16 cellular contexts compared by ENCODE assay signal in the genomic region with DNA sequence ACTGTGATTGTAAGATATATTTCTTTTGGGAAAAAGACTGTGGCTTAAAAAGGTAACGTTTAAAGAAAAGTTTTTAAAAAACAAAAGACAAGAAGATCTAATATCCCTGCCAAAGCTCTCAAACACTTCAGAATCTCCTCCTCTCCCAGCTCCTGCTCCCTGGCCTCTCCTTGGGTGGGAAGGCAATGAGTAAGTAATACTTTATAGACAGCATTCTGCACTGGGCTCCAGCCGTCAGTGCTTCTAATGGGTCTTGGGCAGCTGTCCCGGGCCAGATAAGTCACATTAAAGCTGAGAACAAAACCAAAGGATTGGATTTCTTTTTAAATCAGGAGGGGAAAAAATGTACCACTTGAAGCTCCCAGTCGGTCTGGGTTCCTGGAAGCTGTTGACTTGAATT.
DNase-seq lines count a peak whose midpoint lies in the region; ATAC-seq and TF ChIP-seq lines count a peak whose summit lies in the region.
"Had no signal": no experiment of that assay in that cellular context is flagged by ENCODE, and none has a peak within 500 bp of the region (broad histone marks: within the 10 kb centered on the region; RNA-seq: fewer than 3 reads in every experiment).

No MANE protein-coding gene starts in this region.

- H3K36me3 ChIP-seq in upper lobe of right lung: no peaks in the 10 kb centered on the region

- H3K4me3 Mint-ChIP-seq in activated naive CD8-positive, alpha-beta T cell: no peak overlapping the region
- H3K4me3 Mint-ChIP-seq in activated naive CD8-positive, alpha-beta T cell treated with anti-CD3 and anti-CD28 coated beads for 36 hours: no peak overlapping the region
- H3K4me3 Mint-ChIP-seq: natural killer cell treated with Interleukin-12 subunit alpha and Interleukin-12 subunit beta and Interleukin-15 and Interleukin-18, amount 100 ng/mL, for 72 hours; WTC11 had no signal

- no peaks in the 10 kb centered on the region for H3K9me3 ChIP-seq in upper lobe of right lung

- H3K27me3 Mint-ChIP-seq in activated naive CD8-positive, alpha-beta T cell: peaks cover 11% of the 10 kb centered on the region
- peaks cover 50% of the 10 kb centered on the region for H3K27me3 Mint-ChIP-seq in activated naive CD8-positive, alpha-beta T cell treated with anti-CD3 and anti-CD28 coated beads for 36 hours

- H3K4me3 ChIP-seq in choroid plexus epithelial cell (ENCODE audit: low read depth, low read length) (no peak overlapping the region), upper lobe of right lung (no peak overlapping the region)

- peaks cover 9% of the 10 kb centered on the region for H3K4me1 ChIP-seq in upper lobe of right lung

- H3K27ac Mint-ChIP-seq in activated naive CD8-positive, alpha-beta T cell: peak overlapping the region; percentile 16
- H3K27ac Mint-ChIP-seq in activated naive CD8-positive, alpha-beta T cell treated with anti-CD3 and anti-CD28 coated beads for 36 hours: no peak overlapping the region
- H3K27ac Mint-ChIP-seq: natural killer cell treated with Interleukin-12 subunit alpha and Interleukin-12 subunit beta and Interleukin-15 and Interleukin-18, amount 100 ng/mL, for 72 hours; WTC11 had no signal

- DNase-seq in activated naive CD8-positive, alpha-beta T cell treated with anti-CD3 and anti-CD28 coated beads for 36 hours: no peak
- DNase-seq in choroid plexus epithelial cell (ENCODE audit: low read depth): peak; percentile 11
- peak; percentile 25 for DNase-seq in upper lobe of right lung
- DNase-seq in NCI-H187 (lab: John Stamatoyannopoulos, UW): no peak
- no peak for DNase-seq in NCI-H748 treated with DMSO at 0.1 percent for 48 hours (lab: John Stamatoyannopoulos, UW)
- DNase-seq: GDM1; hippocampal formation; NCI-H146; NCI-H524; stimulated activated naive CD8-positive, alpha-beta T cell treated with anti-CD3 and anti-CD28 coated beads, Interleukin-15, Interleukin-2, amounts not matched to agents 100 U/mL and 50 U/mL, for 24 hours had no signal

- TF ChIP-seq CTCF in choroid plexus epithelial cell (conservative IDR thresholded peaks at IDR 0.05; ENCODE audit: low read depth, low read length) (no peak), upper lobe of right lung (IDR thresholded peaks at IDR 0.05) (no peak)

- no peaks in the 10 kb centered on the region for H3K36me3 Mint-ChIP-seq in activated naive CD8-positive, alpha-beta T cell
- no peaks in the 10 kb centered on the region for H3K36me3 Mint-ChIP-seq in activated naive CD8-positive, alpha-beta T cell treated with anti-CD3 and anti-CD28 coated beads for 36 hours
- H3K36me3 Mint-ChIP-seq: natural killer cell treated with Interleukin-12 subunit alpha and Interleukin-12 subunit beta and Interleukin-15 and Interleukin-18, amount 100 ng/mL, for 72 hours; WTC11 had no signal

- ATAC-seq in HG02588 (IDR thresholded peaks at IDR 0.05; ENCODE audit: unreplicated experiment) (peak; percentile 1), upper lobe of right lung (no peak), GM21737 (IDR thresholded peaks at IDR 0.05; ENCODE audit: unreplicated experiment) (no peak)
- ATAC-seq: natural killer cell treated with Interleukin-12 subunit alpha and Interleukin-12 subunit beta and Interleukin-15 and Interleukin-18, amount 100 ng/mL, for 72 hours; Panc1; stimulated activated naive CD8-positive, alpha-beta T cell treated with anti-CD3 and anti-CD28 coated beads, Interleukin-15, Interleukin-2, amounts not matched to agents 100 U/mL and 50 U/mL, for 24 hours; WTC11 had no signal

- no peaks in the 10 kb centered on the region for H3K27me3 ChIP-seq in upper lobe of right lung

- peaks cover 10% of the 10 kb centered on the region for H3K4me1 Mint-ChIP-seq in activated naive CD8-positive, alpha-beta T cell (ENCODE audit: low read depth)
- H3K4me1 Mint-ChIP-seq in activated naive CD8-positive, alpha-beta T cell treated with anti-CD3 and anti-CD28 coated beads for 36 hours: peaks cover 10% of the 10 kb centered on the region

- no peak overlapping the region for H3K27ac ChIP-seq in upper lobe of right lung

- intact Hi-C loops in upper lobe of right lung (cut with DNase I): no loop called here

- H3K9me3 Mint-ChIP-seq in activated naive CD8-positive, alpha-beta T cell (ENCODE audit: low read depth): no peaks in the 10 kb centered on the region
- no peaks in the 10 kb centered on the region for H3K9me3 Mint-ChIP-seq in activated naive CD8-positive, alpha-beta T cell treated with anti-CD3 and anti-CD28 coated beads for 36 hours
- H3K9me3 Mint-ChIP-seq: natural killer cell treated with Interleukin-12 subunit alpha and Interleukin-12 subunit beta and Interleukin-15 and Interleukin-18, amount 100 ng/mL, for 72 hours; WTC11 had no signal

Comparison
In these comparisons a context has a peak if more than half of its experiments do, and no peak if none do; other contexts are left out.
1. DNase-seq: peak in choroid plexus epithelial cell (single experiment) and upper lobe of right lung (single experiment); none in activated naive CD8-positive, alpha-beta T cell treated with anti-CD3 and anti-CD28 coated beads for 36 hours (single experiment), NCI-H187 (0 of 2) and NCI-H748 treated with DMSO at 0.1 percent for 48 hours (single experiment).